Comparison of ENCODE assay signal across 18 cellular contexts in the genomic region with DNA sequence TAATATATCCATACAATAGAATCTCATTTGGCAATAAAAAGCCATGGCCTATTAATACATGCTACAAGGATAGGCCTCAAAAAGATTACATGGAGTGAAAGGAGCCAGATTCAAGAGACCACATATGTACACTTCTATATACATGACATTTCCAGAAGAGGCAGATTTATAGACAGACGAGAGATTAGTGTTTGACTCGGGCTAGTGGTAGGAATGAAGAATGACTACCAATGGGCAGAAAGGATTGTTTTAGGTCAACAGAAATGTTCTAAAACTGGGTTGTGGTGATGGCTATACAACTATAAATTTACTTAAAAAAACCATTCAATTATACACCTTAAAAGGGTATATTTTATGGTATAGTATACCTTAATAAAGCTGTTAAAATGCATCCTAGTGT. TPM values are rescaled to one million over a fixed set of nuclear protein-coding genes. Genes with fewer than 3 reads are reported as not detected.
DNase-seq lines count a peak whose midpoint lies in the region; ATAC-seq and TF ChIP-seq lines count a peak whose summit lies in the region.
"Had no signal": no experiment of that assay in that cellular context is flagged by ENCODE, and none has a peak within 500 bp of the region (broad histone marks: within the 10 kb centered on the region; RNA-seq: fewer than 3 reads in every experiment).

No MANE protein-coding gene starts in this region.

- H3K79me2 ChIP-seq in PC-9 (ENCODE audit: low read depth) = no peaks in the 10 kb centered on the region

- H3K4me3 Mint-ChIP-seq in CD8-positive, alpha-beta T cell = no peak overlapping the region
- H3K4me3 Mint-ChIP-seq in effector memory CD8-positive, alpha-beta T cell = no peak overlapping the region
- H3K4me3 Mint-ChIP-seq in neural crest cell (no peak overlapping the region), Calu3 (ENCODE audit: low read depth, unreplicated experiment) (no peak overlapping the region)
- H3K4me3 Mint-ChIP-seq: activated naive CD4-positive, alpha-beta T cell treated with anti-CD3 and anti-CD28 coated beads for 36 hours; WTC11 had no signal

- H3K9me3 Mint-ChIP-seq in CD8-positive, alpha-beta T cell = no peaks in the 10 kb centered on the region
- H3K9me3 Mint-ChIP-seq in effector memory CD8-positive, alpha-beta T cell = no peaks in the 10 kb centered on the region
- H3K9me3 Mint-ChIP-seq in neural crest cell (no peaks in the 10 kb centered on the region), Calu3 (ENCODE audit: low read depth, unreplicated experiment) (no peaks in the 10 kb centered on the region)
- H3K9me3 Mint-ChIP-seq: activated naive CD4-positive, alpha-beta T cell treated with anti-CD3 and anti-CD28 coated beads for 36 hours; IgD-negative memory B cell; WTC11 had no signal

- no peaks in the 10 kb centered on the region for H3K9me2 ChIP-seq in PC-9 (ENCODE audit: insufficient read depth)

- POLR2A ChIA-PET in CD8-positive, alpha-beta T cell (lab: Charles Lee) = no interaction called here
- POLR2A ChIA-PET in PC-9 (lab: Charles Lee; ENCODE audit: unreplicated experiment) = interaction anchor here (0.7 kb wide), 1 partner anchor 1092 kb away, joined by 4 read pairs; no protein-coding TSS in a partner anchor

- ATAC-seq in CD8-positive, alpha-beta T cell = no peak
- ATAC-seq in effector memory CD8-positive, alpha-beta T cell (replicated peaks) = no peak
- no peak for ATAC-seq in HG03039 (IDR thresholded peaks at IDR 0.05; ENCODE audit: unreplicated experiment)
- ATAC-seq: left cardiac atrium, WTC11 had no signal

- H3K27ac ChIP-seq in CD8-positive, alpha-beta T cell (ENCODE audit: low read depth, low read length) = no peak overlapping the region
- H3K27ac ChIP-seq in PC-9 = no peak overlapping the region
- H3K27ac ChIP-seq: right atrium auricular region had no signal

- H4K20me1 ChIP-seq in PC-9 (ENCODE audit: insufficient read depth) = no peaks in the 10 kb centered on the region

- H3K4me1 ChIP-seq in CD8-positive, alpha-beta T cell (ENCODE audit: insufficient read depth, low read length) = no peaks in the 10 kb centered on the region
- no peaks in the 10 kb centered on the region for H3K4me1 ChIP-seq in PC-9 (replicated peaks; ENCODE audit: insufficient read depth)
- H3K4me1 ChIP-seq: right atrium auricular region had no signal

- peaks cover 38% of the 10 kb centered on the region for H3K4me1 Mint-ChIP-seq in CD8-positive, alpha-beta T cell (ENCODE audit: low read depth)
- H3K4me1 Mint-ChIP-seq in effector memory CD8-positive, alpha-beta T cell (ENCODE audit: low read depth in 2 of 2) = peaks cover 9 to 26% of the 10 kb centered on the region in 2 donors
- no peaks in the 10 kb centered on the region for H3K4me1 Mint-ChIP-seq in neural crest cell
- no peaks in the 10 kb centered on the region for H3K4me1 Mint-ChIP-seq in Calu3 (ENCODE audit: low read depth, unreplicated experiment)
- H3K4me1 Mint-ChIP-seq: WTC11 had no signal

- peaks cover 25% of the 10 kb centered on the region for H3K36me3 ChIP-seq in CD8-positive, alpha-beta T cell (ENCODE audit: insufficient read depth, low read length)
- peaks cover 3% of the 10 kb centered on the region; the same call in 1 of the 2 replicates for H3K36me3 ChIP-seq in PC-9 (ENCODE audit: low read depth)

- no peaks in the 10 kb centered on the region for H3K9me3 ChIP-seq in CD8-positive, alpha-beta T cell (ENCODE audit: low read length)
- no peaks in the 10 kb centered on the region for H3K9me3 ChIP-seq in PC-9 (ENCODE audit: insufficient read depth, low read depth)
- H3K9me3 ChIP-seq: right atrium auricular region had no signal

- H3K36me3 Mint-ChIP-seq in CD8-positive, alpha-beta T cell = peaks cover 53% of the 10 kb centered on the region
- peaks cover 51% of the 10 kb centered on the region for H3K36me3 Mint-ChIP-seq in effector memory CD8-positive, alpha-beta T cell (ENCODE audit: insufficient read depth)
- H3K36me3 Mint-ChIP-seq in neural crest cell (ENCODE audit: low read depth) (peaks cover 20% of the 10 kb centered on the region), Calu3 (ENCODE audit: insufficient read depth, unreplicated experiment) (peaks cover 36% of the 10 kb centered on the region)

- H3K4me2 ChIP-seq in PC-9 = no peak overlapping the region

- H3K27me3 ChIP-seq in CD8-positive, alpha-beta T cell (ENCODE audit: insufficient read depth, low read length) = no peaks in the 10 kb centered on the region
- no peaks in the 10 kb centered on the region for H3K27me3 ChIP-seq in PC-9 (ENCODE audit: insufficient read depth, low read depth)
- H3K27me3 ChIP-seq: right atrium auricular region had no signal

- H2AFZ ChIP-seq in PC-9 = no peak overlapping the region

- DNase-seq in CD8-positive, alpha-beta T cell = no peak
- no peak for DNase-seq in PC-9
- DNase-seq in effector memory CD8-positive, alpha-beta T cell = no peak
- DNase-seq in neural crest cell (ENCODE audit: low read depth, low spot score) = no peak
- DNase-seq in NCI-H2171 (lab: John Stamatoyannopoulos, UW) = no peak
- no peak for DNase-seq in Calu3
- no peak for DNase-seq in stimulated activated CD8-positive, alpha-beta memory T cell treated with anti-CD3 and anti-CD28 coated beads, Interleukin-4, amount 100 ng/mL, for 48 hours
- DNase-seq: activated naive CD4-positive, alpha-beta T cell treated with anti-CD3 and anti-CD28 coated beads for 36 hours; central memory CD4-positive, alpha-beta T cell; COR-L47; left cardiac atrium; NCI-H1092 treated with DMSO at 0.1 percent for 48 hours; NCI-H345; stimulated activated naive CD4-positive, alpha-beta T cell had no signal

- BruUV-seq in PC-9 (replicated peaks; lab: Mats Ljungman, UMichigan) (no TSS peak), Calu3 (replicated peaks; lab: Mats Ljungman, UMichigan) (no TSS peak)

- H3K4me3 ChIP-seq in CD8-positive, alpha-beta T cell (ENCODE audit: low read depth, low read length) = no peak overlapping the region
- H3K4me3 ChIP-seq in PC-9 = no peak overlapping the region
- H3K4me3 ChIP-seq: right atrium auricular region had no signal

- intact Hi-C loops in CD8-positive, alpha-beta T cell (cut with DNase I, micrococcal nuclease) = no loop called here
- intact Hi-C loops in PC-9 (cut with micrococcal nuclease; ENCODE audit: unreplicated experiment) = no loop called here
- intact Hi-C loops in Calu3 (cut with micrococcal nuclease; ENCODE audit: unreplicated experiment) = no loop called here

- H3F3A ChIP-seq in PC-9 (ENCODE audit: insufficient read depth, low read depth) = no peaks in the 10 kb centered on the region

- CTCF ChIA-PET in CD8-positive, alpha-beta T cell (lab: Charles Lee) = interaction anchor here (0.8 kb wide), 1 partner anchor 53 kb away, joined by 3 read pairs; no protein-coding TSS in a partner anchor
- CTCF ChIA-PET in PC-9 (lab: Charles Lee) (no interaction called here), Calu3 (lab: Charles Lee) (no interaction called here)

- peak overlapping the region; percentile 43 for H3K27ac Mint-ChIP-seq in CD8-positive, alpha-beta T cell
- peak overlapping the region; percentile 21 to 62 for H3K27ac Mint-ChIP-seq in effector memory CD8-positive, alpha-beta T cell
- H3K27ac Mint-ChIP-seq in neural crest cell (ENCODE audit: unreplicated experiment) (no peak overlapping the region), Calu3 (ENCODE audit: unreplicated experiment) (no peak overlapping the region)
- H3K27ac Mint-ChIP-seq: WTC11 had no signal

- H3K27me3 Mint-ChIP-seq in CD8-positive, alpha-beta T cell (ENCODE audit: low read depth) = no peaks in the 10 kb centered on the region
- H3K27me3 Mint-ChIP-seq in effector memory CD8-positive, alpha-beta T cell = no peaks in the 10 kb centered on the region
- no peaks in the 10 kb centered on the region for H3K27me3 Mint-ChIP-seq in neural crest cell (ENCODE audit: low read depth)
- no peaks in the 10 kb centered on the region for H3K27me3 Mint-ChIP-seq in Calu3 (ENCODE audit: unreplicated experiment)
- H3K27me3 Mint-ChIP-seq: IgD-negative memory B cell had no signal

- TF ChIP-seq CTCF in CD8-positive, alpha-beta T cell (IDR thresholded peaks at IDR 0.05) = no peak
- TF ChIP-seq CTCF in PC-9 (conservative IDR thresholded peaks at IDR 0.05) (peak; percentile 35; the same call in 1 of the 2 replicates), neural crest cell (conservative IDR thresholded peaks at IDR 0.05) (peak; percentile 53), Calu3 (IDR thresholded peaks at IDR 0.05; ENCODE audit: unreplicated experiment) (no peak)

RNA-seq across cellular contexts. Expression of a gene that starts 41.9 kb away (rescaled TPM):
- total RNA-seq in CD8-positive, alpha-beta T cell = 10 to 100 TPM; 37.5 to 40.7 TPM
- total RNA-seq in PC-9 (2021) (21.2 and 23.5 TPM in 2 replicates), neural crest cell (43.0 and 43.8 TPM in 2 replicates), Calu3 (2022) (22.8 and 24.2 TPM in 2 replicates)

Comparison
In these comparisons a context has a peak if more than half of its experiments do, and no peak if none do; other contexts are left out.
1. H3K27ac Mint-ChIP-seq: peak in CD8-positive, alpha-beta T cell (single experiment) and effector memory CD8-positive, alpha-beta T cell (2 of 2); none in neural crest cell (single experiment) and Calu3 (single experiment).
2. CTCF ChIP-seq: peak in PC-9 (single experiment) and neural crest cell (single experiment); none in CD8-positive, alpha-beta T cell (single experiment) and Calu3 (single experiment).